19 cellular contexts compared by ENCODE assay signal in genomic region chr3:16313955-16314645, GRCh38. TPM values are rescaled to one million over a fixed set of nuclear protein-coding genes. Genes with fewer than 3 reads are reported as not detected.
DNase-seq lines count a peak whose midpoint lies in the region; ATAC-seq lines count a peak whose summit lies in the region.
"Had no signal": no experiment of that assay in that cellular context is flagged by ENCODE, and none has a peak within 500 bp of the region (broad histone marks: within the 10 kb centered on the region; RNA-seq: fewer than 3 reads in every experiment).

No MANE protein-coding gene starts in this region.

- no peak for ATAC-seq in activated T-cell treated with anti-CD3 and anti-CD28 coated beads, Interleukin-2, amount 50 U/mL, for 4 hours
- no peak for ATAC-seq in central memory CD8-positive, alpha-beta T cell (replicated peaks; ENCODE audit: extremely low read depth, poor library complexity, severe bottlenecking)
- ATAC-seq in stimulated activated effector memory CD8-positive, alpha-beta T cell treated with anti-CD3 and anti-CD28 coated beads, Interleukin-12 subunit alpha, Interleukin-12 subunit beta, amount 100 ng/mL, for 72 hours = no peak
- ATAC-seq in GM19455 (IDR thresholded peaks at IDR 0.05; ENCODE audit: unreplicated experiment) (no peak), GM18858 (IDR thresholded peaks at IDR 0.05; ENCODE audit: unreplicated experiment) (no peak)
- ATAC-seq: HCT116, left lung had no signal

- no peak overlapping the region for H3K4me3 Mint-ChIP-seq in activated T-cell treated with anti-CD3 and anti-CD28 coated beads, Interleukin-2, amount 50 U/mL, for 4 hours
- H3K4me3 Mint-ChIP-seq in central memory CD8-positive, alpha-beta T cell = no peak overlapping the region
- H3K4me3 Mint-ChIP-seq in stimulated activated effector memory CD8-positive, alpha-beta T cell treated with anti-CD3 and anti-CD28 coated beads, Interleukin-12 subunit alpha, Interleukin-12 subunit beta, amount 100 ng/mL, for 72 hours = no peak overlapping the region

- peaks cover 33% of the 10 kb centered on the region for H3K36me3 Mint-ChIP-seq in activated T-cell treated with anti-CD3 and anti-CD28 coated beads, Interleukin-2, amount 50 U/mL, for 4 hours (ENCODE audit: insufficient read depth)
- peaks cover 49% of the 10 kb centered on the region for H3K36me3 Mint-ChIP-seq in central memory CD8-positive, alpha-beta T cell (ENCODE audit: insufficient read depth)
- H3K36me3 Mint-ChIP-seq in stimulated activated effector memory CD8-positive, alpha-beta T cell treated with anti-CD3 and anti-CD28 coated beads, Interleukin-12 subunit alpha, Interleukin-12 subunit beta, amount 100 ng/mL, for 72 hours = peaks cover 88% of the 10 kb centered on the region

- DNase-seq in activated T-cell treated with anti-CD3 and anti-CD28 coated beads, Interleukin-2, amount 50 U/mL, for 48 hours = peak; percentile 16 to 18
- no peak for DNase-seq in activated T-cell treated with anti-CD3 and anti-CD28 coated beads, Interleukin-2, amount 50 U/mL, for 4 hours
- peak; percentile 32 for DNase-seq in MV-4-11 (lab: John Stamatoyannopoulos, UW)
- no peak for DNase-seq in central memory CD8-positive, alpha-beta T cell (ENCODE audit: low spot score in 2 of 2)
- peak in 1 of 2 donors; percentile 45 for DNase-seq in stimulated activated effector memory CD8-positive, alpha-beta T cell treated with anti-CD3 and anti-CD28 coated beads, Interleukin-12 subunit alpha, Interleukin-12 subunit beta, amount 100 ng/mL, for 72 hours (ENCODE audit: low spot score in 2 of 2)
- no peak for DNase-seq in NCI-H345 treated with DMSO at 0.1 percent for 48 hours (lab: John Stamatoyannopoulos, UW; ENCODE audit: unreplicated experiment)
- DNase-seq: aorta; effector CD4-positive, alpha-beta T cell; left lung; NCI-H2029; NCI-H510A treated with DMSO at 0.1 percent for 48 hours; nucleus accumbens; retina; SHP77; T1000; trophoblast cell had no signal

- no peaks in the 10 kb centered on the region for H3K27me3 Mint-ChIP-seq in activated T-cell treated with anti-CD3 and anti-CD28 coated beads, Interleukin-2, amount 50 U/mL, for 4 hours (ENCODE audit: low read depth)
- H3K27me3 Mint-ChIP-seq in central memory CD8-positive, alpha-beta T cell = no peaks in the 10 kb centered on the region

- peak overlapping the region; percentile 92 for H3K27ac Mint-ChIP-seq in central memory CD8-positive, alpha-beta T cell (ENCODE audit: low read depth)
- H3K27ac Mint-ChIP-seq in stimulated activated effector memory CD8-positive, alpha-beta T cell treated with anti-CD3 and anti-CD28 coated beads, Interleukin-12 subunit alpha, Interleukin-12 subunit beta, amount 100 ng/mL, for 72 hours = peak overlapping the region; percentile 41

- H3K9me3 Mint-ChIP-seq in activated T-cell treated with anti-CD3 and anti-CD28 coated beads, Interleukin-2, amount 50 U/mL, for 4 hours = no peaks in the 10 kb centered on the region
- H3K9me3 Mint-ChIP-seq in central memory CD8-positive, alpha-beta T cell = no peaks in the 10 kb centered on the region
- no peaks in the 10 kb centered on the region for H3K9me3 Mint-ChIP-seq in stimulated activated effector memory CD8-positive, alpha-beta T cell treated with anti-CD3 and anti-CD28 coated beads, Interleukin-12 subunit alpha, Interleukin-12 subunit beta, amount 100 ng/mL, for 72 hours

- H3K4me1 Mint-ChIP-seq in activated T-cell treated with anti-CD3 and anti-CD28 coated beads, Interleukin-2, amount 50 U/mL, for 4 hours (ENCODE audit: low read depth) = peaks cover 88% of the 10 kb centered on the region
- peaks cover 69% of the 10 kb centered on the region for H3K4me1 Mint-ChIP-seq in central memory CD8-positive, alpha-beta T cell
- H3K4me1 Mint-ChIP-seq in stimulated activated effector memory CD8-positive, alpha-beta T cell treated with anti-CD3 and anti-CD28 coated beads, Interleukin-12 subunit alpha, Interleukin-12 subunit beta, amount 100 ng/mL, for 72 hours = peaks cover 62% of the 10 kb centered on the region

RNA-seq across cellular contexts. Expression of gene OXNAD1, which starts 49.1 kb away (rescaled TPM):
- 10 to 100 TPM; 24.6 to 25.5 (median 24.8) TPM for total RNA-seq in activated T-cell treated with anti-CD3 and anti-CD28 coated beads, Interleukin-2, amount 50 U/mL, for 4 hours

RNA-seq across cellular contexts. Expression of gene DPH3, which starts 49.4 kb away (rescaled TPM):
- 10 to 100 TPM; 30.2 to 37.9 (median 33.4) TPM for total RNA-seq in activated T-cell treated with anti-CD3 and anti-CD28 coated beads, Interleukin-2, amount 50 U/mL, for 4 hours

Comparison
In these comparisons a context has a peak if more than half of its experiments do, and no peak if none do; other contexts are left out.
1. DNase-seq: peak in activated T-cell treated with anti-CD3 and anti-CD28 coated beads, Interleukin-2, amount 50 U/mL, for 48 hours (2 of 2) and MV-4-11 (single experiment); none in activated T-cell treated with anti-CD3 and anti-CD28 coated beads, Interleukin-2, amount 50 U/mL, for 4 hours (single experiment), central memory CD8-positive, alpha-beta T cell (0 of 2) and NCI-H345 treated with DMSO at 0.1 percent for 48 hours (single experiment).